Comparison of ENCODE assay signal across 1 cellular context in the genomic region with DNA sequence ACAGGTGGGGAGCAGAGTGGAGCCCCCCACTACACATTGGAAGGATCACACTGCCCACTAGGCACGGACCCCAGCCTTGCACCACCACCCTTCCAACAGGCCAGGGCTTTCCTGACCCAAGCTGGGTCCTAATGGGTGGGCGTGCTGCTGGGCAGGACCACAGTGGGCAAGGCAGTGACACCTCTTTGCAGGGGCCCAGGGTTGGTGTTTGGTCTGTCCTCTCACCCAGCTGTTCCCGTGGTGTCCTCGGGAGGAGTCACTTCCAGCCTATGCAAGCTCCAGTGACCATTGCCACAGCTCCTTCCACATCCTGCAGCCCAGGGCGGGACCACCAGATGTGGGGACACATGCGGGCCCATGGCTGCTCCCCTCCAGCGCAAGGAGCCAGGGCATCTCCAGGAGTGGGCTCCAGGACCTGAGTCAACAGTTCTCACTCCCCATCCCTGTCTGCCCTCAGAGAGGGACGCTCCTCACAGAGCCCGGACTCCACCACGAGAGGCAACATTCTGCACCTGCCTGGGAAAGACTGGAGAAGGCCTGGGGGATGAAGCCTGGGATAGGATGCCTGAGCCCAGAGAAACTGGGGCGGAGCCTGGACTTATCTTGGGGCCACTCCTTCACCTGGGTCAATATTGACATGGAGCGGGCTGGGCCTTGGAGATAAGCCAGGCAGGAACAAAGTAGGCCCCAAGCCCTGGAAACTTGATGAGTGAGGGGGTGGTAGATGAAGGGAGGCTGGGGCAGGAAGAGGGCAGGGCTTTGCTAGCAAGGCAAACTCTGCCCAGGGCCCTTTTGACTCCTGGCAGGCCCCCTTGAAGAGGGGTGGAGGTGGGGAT.
TF ChIP-seq lines count a peak whose summit lies in the region.

No MANE protein-coding gene starts in this region.

TF ChIP-seq in HepG2, 621 proteins besides CTCF, POLR2A, EP300 and RAD21 (continued from another document and continues in another):
- TF ChIP-seq MYPOP (CRISPR knock-in tag; IDR thresholded peaks at IDR 0.05): no peak
- TF ChIP-seq, protein P1, sequence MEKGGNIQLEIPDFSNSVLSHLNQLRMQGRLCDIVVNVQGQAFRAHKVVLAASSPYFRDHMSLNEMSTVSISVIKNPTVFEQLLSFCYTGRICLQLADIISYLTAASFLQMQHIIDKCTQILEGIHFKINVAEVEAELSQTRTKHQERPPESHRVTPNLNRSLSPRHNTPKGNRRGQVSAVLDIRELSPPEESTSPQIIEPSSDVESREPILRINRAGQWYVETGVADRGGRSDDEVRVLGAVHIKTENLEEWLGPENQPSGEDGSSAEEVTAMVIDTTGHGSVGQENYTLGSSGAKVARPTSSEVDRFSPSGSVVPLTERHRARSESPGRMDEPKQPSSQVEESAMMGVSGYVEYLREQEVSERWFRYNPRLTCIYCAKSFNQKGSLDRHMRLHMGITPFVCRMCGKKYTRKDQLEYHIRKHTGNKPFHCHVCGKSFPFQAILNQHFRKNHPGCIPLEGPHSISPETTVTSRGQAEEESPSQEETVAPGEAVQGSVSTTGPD (CRISPR knock-in tag; IDR thresholded peaks at IDR 0.05): no peak
- no peak for TF ChIP-seq MIER2 (CRISPR knock-in tag; IDR thresholded peaks at IDR 0.05)
- no peak for TF ChIP-seq FOXJ3 (CRISPR knock-in tag; IDR thresholded peaks at IDR 0.05; ENCODE audit: borderline replicate concordance)
- no peak for TF ChIP-seq ZNF512 (CRISPR knock-in tag; IDR thresholded peaks at IDR 0.05)
- TF ChIP-seq ATF1 (CRISPR knock-in tag; IDR thresholded peaks at IDR 0.05): no peak
- TF ChIP-seq ZFY (CRISPR knock-in tag; IDR thresholded peaks at IDR 0.05): peak; percentile 54; the same call in 1 of the 2 replicates
- TF ChIP-seq ZNF513 (CRISPR knock-in tag; conservative IDR thresholded peaks at IDR 0.05): no peak
- no peak for TF ChIP-seq FLYWCH1 (CRISPR knock-in tag; IDR thresholded peaks at IDR 0.05)
- TF ChIP-seq TOE1 (CRISPR knock-in tag; IDR thresholded peaks at IDR 0.05): no peak
- TF ChIP-seq SP140L (CRISPR knock-in tag; IDR thresholded peaks at IDR 0.05; ENCODE audit: borderline replicate concordance): no peak
- TF ChIP-seq CBFB (CRISPR knock-in tag; IDR thresholded peaks at IDR 0.05): 0 out of 2 replicates have a peak, but pooled peaks have one; percentile 47
- TF ChIP-seq ZNF160 (CRISPR knock-in tag; IDR thresholded peaks at IDR 0.05): no peak
- no peak for TF ChIP-seq NCOA1 (CRISPR knock-in tag; IDR thresholded peaks at IDR 0.05)
- TF ChIP-seq ZNF891 (CRISPR knock-in tag; IDR thresholded peaks at IDR 0.05): no peak
- no peak for TF ChIP-seq ZNF713 (CRISPR knock-in tag; IDR thresholded peaks at IDR 0.05)
- no peak for TF ChIP-seq ZNF430 (CRISPR knock-in tag; IDR thresholded peaks at IDR 0.05)
- no peak for TF ChIP-seq ZNF17 (CRISPR knock-in tag; IDR thresholded peaks at IDR 0.05)
- TF ChIP-seq, protein P2, sequence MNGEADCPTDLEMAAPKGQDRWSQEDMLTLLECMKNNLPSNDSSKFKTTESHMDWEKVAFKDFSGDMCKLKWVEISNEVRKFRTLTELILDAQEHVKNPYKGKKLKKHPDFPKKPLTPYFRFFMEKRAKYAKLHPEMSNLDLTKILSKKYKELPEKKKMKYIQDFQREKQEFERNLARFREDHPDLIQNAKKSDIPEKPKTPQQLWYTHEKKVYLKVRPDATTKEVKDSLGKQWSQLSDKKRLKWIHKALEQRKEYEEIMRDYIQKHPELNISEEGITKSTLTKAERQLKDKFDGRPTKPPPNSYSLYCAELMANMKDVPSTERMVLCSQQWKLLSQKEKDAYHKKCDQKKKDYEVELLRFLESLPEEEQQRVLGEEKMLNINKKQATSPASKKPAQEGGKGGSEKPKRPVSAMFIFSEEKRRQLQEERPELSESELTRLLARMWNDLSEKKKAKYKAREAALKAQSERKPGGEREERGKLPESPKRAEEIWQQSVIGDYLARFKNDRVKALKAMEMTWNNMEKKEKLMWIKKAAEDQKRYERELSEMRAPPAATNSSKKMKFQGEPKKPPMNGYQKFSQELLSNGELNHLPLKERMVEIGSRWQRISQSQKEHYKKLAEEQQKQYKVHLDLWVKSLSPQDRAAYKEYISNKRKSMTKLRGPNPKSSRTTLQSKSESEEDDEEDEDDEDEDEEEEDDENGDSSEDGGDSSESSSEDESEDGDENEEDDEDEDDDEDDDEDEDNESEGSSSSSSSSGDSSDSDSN (CRISPR knock-in tag; IDR thresholded peaks at IDR 0.05): no peak
- TF ChIP-seq ZNF230 (CRISPR knock-in tag; IDR thresholded peaks at IDR 0.05): no peak
- TF ChIP-seq ZFX (CRISPR knock-in tag; IDR thresholded peaks at IDR 0.05; ENCODE audit: low read depth): peak; percentile 83
- no peak for TF ChIP-seq HOXA5 (CRISPR knock-in tag; IDR thresholded peaks at IDR 0.05)
- TF ChIP-seq MYC (CRISPR knock-in tag; IDR thresholded peaks at IDR 0.05; ENCODE audit: borderline replicate concordance): no peak
- TF ChIP-seq ZFP90 (CRISPR knock-in tag; IDR thresholded peaks at IDR 0.05; ENCODE audit: borderline replicate concordance): no peak; the same call in 1 of the 2 replicates
- no peak for TF ChIP-seq ZNF761 (CRISPR knock-in tag; conservative IDR thresholded peaks at IDR 0.05)
- TF ChIP-seq ARNT (IDR thresholded peaks at IDR 0.05): no peak
- TF ChIP-seq SKIL (CRISPR knock-in tag; IDR thresholded peaks at IDR 0.05; ENCODE audit: borderline replicate concordance): peak; percentile 35; the same call in 1 of the 2 replicates
- no peak for TF ChIP-seq KLF9 (CRISPR knock-in tag; IDR thresholded peaks at IDR 0.05; ENCODE audit: low read depth)
- TF ChIP-seq SMAD9 (CRISPR knock-in tag; IDR thresholded peaks at IDR 0.05): no peak
- no peak for TF ChIP-seq ZNF841 (CRISPR knock-in tag; IDR thresholded peaks at IDR 0.05; ENCODE audit: borderline replicate concordance)
- no peak for TF ChIP-seq ZNF30 (CRISPR knock-in tag; IDR thresholded peaks at IDR 0.05)
- no peak; the same call in 1 of the 2 replicates for TF ChIP-seq RXRA (CRISPR knock-in tag; IDR thresholded peaks at IDR 0.05)
- TF ChIP-seq CBX5 (CRISPR knock-in tag; IDR thresholded peaks at IDR 0.05; ENCODE audit: borderline replicate concordance): no peak; the same call in 1 of the 2 replicates
- TF ChIP-seq TSC22D2 (CRISPR knock-in tag; IDR thresholded peaks at IDR 0.05; ENCODE audit: borderline replicate concordance): no peak
- TF ChIP-seq ZNF816 (CRISPR knock-in tag; IDR thresholded peaks at IDR 0.05; ENCODE audit: borderline replicate concordance): no peak
- TF ChIP-seq FOSL2 (CRISPR knock-in tag; IDR thresholded peaks at IDR 0.05): 0 out of 2 replicates have a peak, but pooled peaks have one; percentile 40
- TF ChIP-seq TCF12 (IDR thresholded peaks at IDR 0.05): no peak
- no peak for TF ChIP-seq TCF12 (CRISPR knock-in tag; IDR thresholded peaks at IDR 0.05)
- TF ChIP-seq SMARCC2 (IDR thresholded peaks at IDR 0.05): peak; percentile 89; the same call in 1 of the 2 replicates
- no peak for TF ChIP-seq ZNF124 (CRISPR knock-in tag; IDR thresholded peaks at IDR 0.05)
- 0 out of 2 replicates have a peak, but pooled peaks have one; percentile 23 for TF ChIP-seq PPARG (CRISPR knock-in tag; conservative IDR thresholded peaks at IDR 0.05)
- no peak for TF ChIP-seq PHF20 (CRISPR knock-in tag; IDR thresholded peaks at IDR 0.05)
- 0 out of 2 replicates have a peak, but pooled peaks have one; percentile 29 for TF ChIP-seq ZNF335 (CRISPR knock-in tag; IDR thresholded peaks at IDR 0.05)
- no peak for TF ChIP-seq ZNF142 (CRISPR knock-in tag; IDR thresholded peaks at IDR 0.05)
- no peak for TF ChIP-seq TMF1 (CRISPR knock-in tag; IDR thresholded peaks at IDR 0.05; ENCODE audit: low read depth)
- TF ChIP-seq NR1H2 (CRISPR knock-in tag; IDR thresholded peaks at IDR 0.05; ENCODE audit: borderline replicate concordance, low read depth): no peak
- TF ChIP-seq ZNF362 (CRISPR knock-in tag; IDR thresholded peaks at IDR 0.05; ENCODE audit: borderline replicate concordance): no peak
- TF ChIP-seq GLI4 (CRISPR knock-in tag; IDR thresholded peaks at IDR 0.05; ENCODE audit: borderline replicate concordance): no peak
- TF ChIP-seq ZNF3 (CRISPR knock-in tag; IDR thresholded peaks at IDR 0.05): no peak
